In genomic region chr19:17105548-17105947, GRCh38 we compare ENCODE assay signal across 1 cellular context.
TF ChIP-seq lines count a peak whose summit lies in the region.

No MANE protein-coding gene starts in this region.

TF ChIP-seq in GM12878, 131 proteins besides CTCF, POLR2A, EP300 and RAD21 (continued from another document):
- TF ChIP-seq STAT1 (conservative IDR thresholded peaks at IDR 0.05) (no peak), ZBTB11 (CRISPR knock-in tag; IDR thresholded peaks at IDR 0.05) (no peak), POU2F2 (IDR thresholded peaks at IDR 0.05; ENCODE audit: borderline replicate concordance, low read depth, low read length) (peak; percentile 95; the same call in 2 of the 3 replicates), ZNF207 (IDR thresholded peaks at IDR 0.05; ENCODE audit: borderline replicate concordance) (no peak), POLR2AphosphoS2 (IDR thresholded peaks at IDR 0.05; ENCODE audit: low read depth, low read length) (no peak), CHD2 (IDR thresholded peaks at IDR 0.05; ENCODE audit: borderline replicate concordance, low read depth, low read length) (no peak), SREBF1 (IDR thresholded peaks at IDR 0.05; ENCODE audit: low read length) (no peak), BHLHE40 (IDR thresholded peaks at IDR 0.05; ENCODE audit: borderline replicate concordance in 1 of 2, low read depth in 2 of 2, low read length in 1 of 2) (peak; percentile 59 to 68; a peak in 2 of 4 replicates), NKRF (conservative IDR thresholded peaks at IDR 0.05) (no peak), RUNX3 (IDR thresholded peaks at IDR 0.05; ENCODE audit: low read length) (0 out of 2 replicates have a peak, but pooled peaks have one; percentile 36), ZNF592 (IDR thresholded peaks at IDR 0.05) (peak; percentile 45; the same call in 1 of the 2 replicates), SPI1 (IDR thresholded peaks at IDR 0.05; ENCODE audit: borderline replicate concordance, insufficient read depth, low read depth, low read length) (peak; percentile 96), DPF2 (IDR thresholded peaks at IDR 0.05) (peak; percentile 72; the same call in 1 of the 2 replicates), ZBED1 (IDR thresholded peaks at IDR 0.05; ENCODE audit: borderline replicate concordance) (no peak), NR2F1 (conservative IDR thresholded peaks at IDR 0.05) (peak; percentile 98), SRF (IDR thresholded peaks at IDR 0.05; ENCODE audit: low read depth in 2 of 2, low read length in 2 of 2) (no peak), CREB1 (IDR thresholded peaks at IDR 0.05; ENCODE audit: low read depth) (peak; percentile 56), PAX8 (IDR thresholded peaks at IDR 0.05) (no peak), CBFB (IDR thresholded peaks at IDR 0.05; ENCODE audit: low read depth) (no peak), HCFC1 (IDR thresholded peaks at IDR 0.05; ENCODE audit: low read length) (no peak), E4F1 (IDR thresholded peaks at IDR 0.05; ENCODE audit: borderline replicate concordance, partially characterized antibody) (no peak)
